6 cellular contexts compared by ENCODE assay signal in genomic region chr2:58919316-58919715, GRCh38.
"Had no signal": no experiment of that assay in that cellular context is flagged by ENCODE, and none has a peak within 500 bp of the region (broad histone marks: within the 10 kb centered on the region; RNA-seq: fewer than 3 reads in every experiment).

No MANE protein-coding gene starts in this region.

- H3K27me3 Mint-ChIP-seq: IgD-negative memory B cell had no signal

- H3K9me3 ChIP-seq: HAP-1 had no signal

- H3K36me3 ChIP-seq: HAP-1 had no signal

- H3K4me3 Mint-ChIP-seq: IgD-negative memory B cell had no signal

- H3K27ac Mint-ChIP-seq: IgD-negative memory B cell had no signal

- DNase-seq: GOT3, H7, KBM-7 had no signal

- ATAC-seq: HCT116 had no signal

- H3K9me3 Mint-ChIP-seq: IgD-negative memory B cell had no signal

- H3K4me3 ChIP-seq: HAP-1 had no signal
